17 cellular contexts compared by ENCODE assay signal in genomic region chr22:45905326-45905923, GRCh38.
"Had no signal": no experiment of that assay in that cellular context is flagged by ENCODE, and none has a peak within 500 bp of the region (broad histone marks: within the 10 kb centered on the region; RNA-seq: fewer than 3 reads in every experiment).

No MANE protein-coding gene starts in this region.

- H3K4me3 ChIP-seq: hepatocyte, sigmoid colon, suprapubic skin, upper lobe of left lung had no signal

- H3K4me1 Mint-ChIP-seq: activated naive CD8-positive, alpha-beta T cell treated with anti-CD3 and anti-CD28 coated beads for 36 hours; T-cell had no signal

- H3K9me3 Mint-ChIP-seq: activated CD8-positive, alpha-beta T cell treated with anti-CD3 and anti-CD28 coated beads for 36 hours; activated naive CD8-positive, alpha-beta T cell treated with anti-CD3 and anti-CD28 coated beads for 36 hours; activated T-cell treated with anti-CD3 and anti-CD28 coated beads, Interleukin-2, amount 50 U/mL, for 72 hours; mesothelial cell of epicardium; T-cell had no signal

- DNase-seq: activated CD8-positive, alpha-beta memory T cell treated with anti-CD3 and anti-CD28 coated beads, Interleukin-2, amount 50 U/mL, for 4 hours; activated CD8-positive, alpha-beta T cell treated with anti-CD3 and anti-CD28 coated beads for 36 hours; activated gamma-delta T cell treated with Interleukin-2 at 50 U/mL for 16 hours; activated naive CD8-positive, alpha-beta T cell treated with anti-CD3 and anti-CD28 coated beads for 36 hours; activated T-cell treated with anti-CD3 and anti-CD28 coated beads, Interleukin-2, amount 50 U/mL, for 72 hours; anterior cingulate cortex; effector CD8-positive, alpha-beta T cell; kidney; sigmoid colon; stimulated activated CD4-positive, alpha-beta T cell treated with anti-CD3 and anti-CD28 coated beads, Interleukin-2, amount 100 ng/mL, for 48 hours; stimulated activated naive CD4-positive, alpha-beta T cell treated with Interleukin-2 at 50 U/mL for 16 hours; T-cell had no signal

- ATAC-seq: activated CD8-positive, alpha-beta T cell treated with anti-CD3 and anti-CD28 coated beads for 36 hours; activated T-cell treated with anti-CD3 and anti-CD28 coated beads, Interleukin-2, amount 50 U/mL, for 72 hours; T-cell had no signal

- H3K27me3 ChIP-seq: hepatocyte, upper lobe of left lung had no signal

- H3K9me3 ChIP-seq: sigmoid colon, suprapubic skin, upper lobe of left lung had no signal

- H3K36me3 Mint-ChIP-seq: activated naive CD8-positive, alpha-beta T cell treated with anti-CD3 and anti-CD28 coated beads for 36 hours; mesothelial cell of epicardium; T-cell had no signal

- H3K27ac Mint-ChIP-seq: activated CD8-positive, alpha-beta T cell treated with anti-CD3 and anti-CD28 coated beads for 36 hours; activated naive CD8-positive, alpha-beta T cell treated with anti-CD3 and anti-CD28 coated beads for 36 hours; activated T-cell treated with anti-CD3 and anti-CD28 coated beads, Interleukin-2, amount 50 U/mL, for 72 hours; T-cell had no signal

- H3K27ac ChIP-seq: hepatocyte, suprapubic skin, upper lobe of left lung, VCaP had no signal

- H3K36me3 ChIP-seq: sigmoid colon, suprapubic skin, upper lobe of left lung had no signal

- H3K4me3 Mint-ChIP-seq: activated CD8-positive, alpha-beta T cell treated with anti-CD3 and anti-CD28 coated beads for 36 hours; activated naive CD8-positive, alpha-beta T cell treated with anti-CD3 and anti-CD28 coated beads for 36 hours; activated T-cell treated with anti-CD3 and anti-CD28 coated beads, Interleukin-2, amount 50 U/mL, for 72 hours; mesothelial cell of epicardium; T-cell had no signal
